18 cellular contexts compared by ENCODE assay signal in genomic region chrX:112735147-112735546, GRCh38. TPM values are rescaled to one million over a fixed set of nuclear protein-coding genes. Genes with fewer than 3 reads are reported as not detected.
DNase-seq lines count a peak whose midpoint lies in the region; ATAC-seq, FAIRE-seq and TF ChIP-seq lines count a peak whose summit lies in the region.
"Had no signal": no experiment of that assay in that cellular context is flagged by ENCODE, and none has a peak within 500 bp of the region (broad histone marks: within the 10 kb centered on the region; RNA-seq: fewer than 3 reads in every experiment).

No MANE protein-coding gene starts in this region.

- no peak overlapping the region for H3K4me3 Mint-ChIP-seq in nephron
- H3K4me3 Mint-ChIP-seq in activated T-cell treated with anti-CD3 and anti-CD28 coated beads, Interleukin-2, amount 50 U/mL, for 4 hours = no peak overlapping the region
- H3K4me3 Mint-ChIP-seq: CD14-positive monocyte; CD8-positive, alpha-beta T cell; H9; IgD-negative memory B cell had no signal

- ATAC-seq in activated T-cell treated with anti-CD3 and anti-CD28 coated beads, Interleukin-2, amount 50 U/mL, for 4 hours = no peak
- ATAC-seq: CD8-positive, alpha-beta T cell had no signal

- no peaks in the 10 kb centered on the region for H3K36me3 Mint-ChIP-seq in nephron (ENCODE audit: low read depth)
- no peaks in the 10 kb centered on the region for H3K36me3 Mint-ChIP-seq in activated T-cell treated with anti-CD3 and anti-CD28 coated beads, Interleukin-2, amount 50 U/mL, for 4 hours (ENCODE audit: insufficient read depth)
- H3K36me3 Mint-ChIP-seq: CD14-positive monocyte; CD8-positive, alpha-beta T cell had no signal

- TF ChIP-seq CTCF in nephron (IDR thresholded peaks at IDR 0.05; ENCODE audit: unreplicated experiment in 3 of 3) = no peak

- DNase-seq in GM18507 (ENCODE audit: extremely low spot score, insufficient read length, low read depth) = no peak
- no peak for DNase-seq in GM19239 (ENCODE audit: insufficient read length, low spot score)
- peak; percentile 35 for DNase-seq in SKM-1 (lab: John Stamatoyannopoulos, UW; ENCODE audit: unreplicated experiment)
- no peak for DNase-seq in frontal cortex (ENCODE audit: low spot score in 2 of 2)
- no peak for DNase-seq in activated T-cell treated with anti-CD3 and anti-CD28 coated beads, Interleukin-2, amount 50 U/mL, for 4 hours
- DNase-seq: CD8-positive, alpha-beta T cell; COR-L47; DMS153; DMS79 treated with DMSO at 0.1 percent for 48 hours; EL; GOT3; H9 had no signal

- peaks cover 23% of the 10 kb centered on the region for H3K4me1 Mint-ChIP-seq in nephron
- no peaks in the 10 kb centered on the region for H3K4me1 Mint-ChIP-seq in activated T-cell treated with anti-CD3 and anti-CD28 coated beads, Interleukin-2, amount 50 U/mL, for 4 hours (ENCODE audit: low read depth)

- H3K27me3 Mint-ChIP-seq in nephron (ENCODE audit: low read depth) = peaks cover 6% of the 10 kb centered on the region
- H3K27me3 Mint-ChIP-seq in activated T-cell treated with anti-CD3 and anti-CD28 coated beads, Interleukin-2, amount 50 U/mL, for 4 hours (ENCODE audit: low read depth) = peaks cover 6% of the 10 kb centered on the region

- peak; percentile 68 for FAIRE-seq in GM18507 (lab: Jason Lieb, UNC)
- FAIRE-seq in GM19239 (lab: Jason Lieb, UNC) = peak; percentile 52
- FAIRE-seq in frontal cortex (lab: Jason Lieb, UNC) = no peak
- FAIRE-seq: D721Med, G401.6 had no signal

- peak overlapping the region in 2 of 3 experiments; percentile 27 to 96 for H3K27ac Mint-ChIP-seq in nephron
- H3K27ac Mint-ChIP-seq: CD14-positive monocyte; CD8-positive, alpha-beta T cell; H9; IgD-negative memory B cell had no signal

- no peaks in the 10 kb centered on the region for H3K9me3 Mint-ChIP-seq in nephron
- H3K9me3 Mint-ChIP-seq in activated T-cell treated with anti-CD3 and anti-CD28 coated beads, Interleukin-2, amount 50 U/mL, for 4 hours = no peaks in the 10 kb centered on the region
- H3K9me3 Mint-ChIP-seq: CD8-positive, alpha-beta T cell; IgD-negative memory B cell had no signal

RNA-seq across cellular contexts. Expression of gene LHFPL1, which starts 55.4 kb away (rescaled TPM):
- total RNA-seq in frontal cortex = 0.41 TPM
- total RNA-seq in activated T-cell treated with anti-CD3 and anti-CD28 coated beads, Interleukin-2, amount 50 U/mL, for 4 hours = under 1 TPM in 2 of 3 donors, not detected in 1; 0.13 to 0.26 TPM
- total RNA-seq: A673; CD8-positive, alpha-beta T cell had no signal
